Comparison of ENCODE assay signal across 8 cellular contexts in genomic region chr14:24135584-24135833, GRCh38. TPM values are rescaled to one million over a fixed set of nuclear protein-coding genes. Genes with fewer than 3 reads are reported as not detected.
A peak's percentile ranks its signal among the peaks of the same experiment; 100 is the strongest.
DNase-seq lines count a peak whose midpoint lies in the region; ATAC-seq, FAIRE-seq and TF ChIP-seq lines count a peak whose summit lies in the region.

No MANE protein-coding gene starts in this region.

- DNase-seq in cardiac fibroblast (ENCODE audit: low read depth in 2 of 2) (no peak), GM12892 (ENCODE audit: insufficient read length) (no peak), cerebellar nuclear complex (lab: John Stamatoyannopoulos, UW) (no peak), urothelium cell line (ENCODE audit: low spot score) (no peak)
- no peak for DNase-seq in naive thymus-derived CD8-positive, alpha-beta T cell

- peak overlapping the region; percentile 76 to 89 for H3K4me3 ChIP-seq in cardiac fibroblast (replicated peaks in 1 of 2; ENCODE audit: low read depth in 2 of 2, low read length in 2 of 2)

- no peaks in the 10 kb centered on the region for H3K9me3 Mint-ChIP-seq in naive thymus-derived CD8-positive, alpha-beta T cell

- no peak for TF ChIP-seq CTCF in cardiac fibroblast (IDR thresholded peaks at IDR 0.05; ENCODE audit: low read depth, low read length)

- POLR2A ChIA-PET in naive thymus-derived CD8-positive, alpha-beta T cell (lab: Charles Lee) = interaction anchor here (0.7 to 9.5 kb wide), 18 partner anchors 8 to 295 kb away, joined by 3 to 177 read pairs (median 4); partner anchors contain the start of genes CHMP4A, DCAF11, GMPR2 and IRF9

- peak; percentile 8 for ATAC-seq in GM19035 (IDR thresholded peaks at IDR 0.05; ENCODE audit: unreplicated experiment)
- peak; percentile 5 for ATAC-seq in HG03521 (IDR thresholded peaks at IDR 0.05; ENCODE audit: unreplicated experiment)
- peak in 1 of 2 donors; percentile 4 for ATAC-seq in naive thymus-derived CD8-positive, alpha-beta T cell
- no peak for ATAC-seq in GM18520 (IDR thresholded peaks at IDR 0.05; ENCODE audit: unreplicated experiment)

- H3K4me1 Mint-ChIP-seq in naive thymus-derived CD8-positive, alpha-beta T cell = peaks cover 33 to 68% (median 63%) of the 10 kb centered on the region in 4 donors

- H3K27ac Mint-ChIP-seq in naive thymus-derived CD8-positive, alpha-beta T cell = peak overlapping the region; percentile 86 to 96 (median 94)

- TF ChIP-seq POLR2A in GM12892 (IDR thresholded peaks at IDR 0.05; ENCODE audit: low read depth, low read length) = no peak

- no peak for FAIRE-seq in GM12892 (lab: Jason Lieb, UNC)
- FAIRE-seq in urothelium cell line (lab: Jason Lieb, UNC) = no peak

- H3K4me3 Mint-ChIP-seq in naive thymus-derived CD8-positive, alpha-beta T cell = peak overlapping the region; percentile 87 to 98 (median 93)

- H3K36me3 Mint-ChIP-seq in naive thymus-derived CD8-positive, alpha-beta T cell = peaks cover 0 to 19% (median 8%) of the 10 kb centered on the region in 3 donors

- H3K27me3 Mint-ChIP-seq in naive thymus-derived CD8-positive, alpha-beta T cell = no peaks in the 10 kb centered on the region

RNA-seq across cellular contexts. Expression of gene PSME1, which starts 0.5 kb away (rescaled TPM):
- 100 to 1,000 TPM; 202 to 203 TPM for total RNA-seq in naive thymus-derived CD8-positive, alpha-beta T cell
- polyA plus RNA-seq in naive thymus-derived CD8-positive, alpha-beta T cell = 100 to 1,000 TPM; 681 to 767 (median 753) TPM
- polyA plus RNA-seq in GM12892 (2012; ENCODE audit: missing spikeins) = 467 TPM

RNA-seq across cellular contexts. Expression of gene FITM1, which starts 5.0 kb away (rescaled TPM):
- total RNA-seq in naive thymus-derived CD8-positive, alpha-beta T cell = 1 to 10 TPM; 1.9 to 2.2 TPM
- polyA plus RNA-seq in naive thymus-derived CD8-positive, alpha-beta T cell = under 1 TPM; 0.52 to 0.60 (median 0.52) TPM
- not detected for polyA plus RNA-seq in GM12892 (2012; ENCODE audit: missing spikeins)

RNA-seq across cellular contexts. Expression of gene EMC9, which starts 5.9 kb away (rescaled TPM):
- total RNA-seq in naive thymus-derived CD8-positive, alpha-beta T cell = 10 to 100 TPM; 16.6 to 18.1 TPM
- 1 to 10 TPM; 7.5 to 9.4 (median 8.4) TPM for polyA plus RNA-seq in naive thymus-derived CD8-positive, alpha-beta T cell
- polyA plus RNA-seq in GM12892 (2012; ENCODE audit: missing spikeins) = 21.2 TPM

RNA-seq across cellular contexts. Expression of gene PSME2, which starts 10.9 kb away (rescaled TPM):
- total RNA-seq in naive thymus-derived CD8-positive, alpha-beta T cell = 100 to 1,000 TPM; 129 to 140 TPM
- 100 to 1,000 TPM; 402 to 471 (median 463) TPM for polyA plus RNA-seq in naive thymus-derived CD8-positive, alpha-beta T cell
- 772 TPM for polyA plus RNA-seq in GM12892 (2012; ENCODE audit: missing spikeins)

RNA-seq across cellular contexts. Expression of gene RNF31, which starts 11.8 kb away (rescaled TPM):
- 10 to 100 TPM; 85.7 to 91.4 TPM for total RNA-seq in naive thymus-derived CD8-positive, alpha-beta T cell
- polyA plus RNA-seq in naive thymus-derived CD8-positive, alpha-beta T cell = 10 to 100 TPM; 34.1 to 45.3 (median 37.6) TPM
- polyA plus RNA-seq in GM12892 (2012; ENCODE audit: missing spikeins) = 38.3 TPM
